Comparison of ENCODE assay signal across 1 cellular context in the genomic region with DNA sequence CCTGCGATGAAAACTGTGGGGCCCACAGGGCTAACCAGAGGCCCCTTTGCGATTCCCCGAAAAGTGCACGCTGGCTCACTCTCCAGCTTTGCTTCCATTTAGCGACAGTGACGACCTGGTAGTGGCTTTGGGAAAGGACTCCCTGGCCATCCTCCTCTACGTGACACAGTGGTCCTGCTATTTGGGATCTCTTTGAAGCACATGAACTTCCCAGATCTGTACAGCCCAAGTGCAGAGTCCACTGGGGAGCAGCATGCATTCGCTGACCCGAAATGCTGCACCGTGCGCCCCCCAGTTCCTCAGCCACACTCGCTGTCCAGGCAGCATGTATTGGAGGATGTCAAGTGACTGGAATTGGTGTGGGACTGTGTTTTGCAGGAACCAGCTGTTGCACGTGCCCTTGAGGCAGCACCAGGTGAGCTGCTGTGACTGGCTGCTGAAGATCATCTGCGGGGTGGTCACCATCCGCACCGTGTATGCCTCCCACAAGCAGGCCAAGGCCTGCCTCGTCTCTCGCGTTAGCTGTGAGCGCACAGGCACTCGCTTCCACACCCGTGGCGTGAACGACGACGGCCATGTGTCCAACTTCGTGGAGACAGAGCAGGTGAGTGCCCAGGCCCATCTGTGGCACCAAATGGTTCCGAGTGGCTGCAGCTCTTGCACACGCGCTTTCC.
TF ChIP-seq lines count a peak whose summit lies in the region.

No MANE protein-coding gene starts in this region.

TF ChIP-seq in SK-N-SH, 30 proteins besides CTCF, POLR2A, EP300 and RAD21:
- no peak for TF ChIP-seq SIN3A (IDR thresholded peaks at IDR 0.05; ENCODE audit: borderline replicate concordance, low read depth, low read length)
- TF ChIP-seq, protein P1, sequence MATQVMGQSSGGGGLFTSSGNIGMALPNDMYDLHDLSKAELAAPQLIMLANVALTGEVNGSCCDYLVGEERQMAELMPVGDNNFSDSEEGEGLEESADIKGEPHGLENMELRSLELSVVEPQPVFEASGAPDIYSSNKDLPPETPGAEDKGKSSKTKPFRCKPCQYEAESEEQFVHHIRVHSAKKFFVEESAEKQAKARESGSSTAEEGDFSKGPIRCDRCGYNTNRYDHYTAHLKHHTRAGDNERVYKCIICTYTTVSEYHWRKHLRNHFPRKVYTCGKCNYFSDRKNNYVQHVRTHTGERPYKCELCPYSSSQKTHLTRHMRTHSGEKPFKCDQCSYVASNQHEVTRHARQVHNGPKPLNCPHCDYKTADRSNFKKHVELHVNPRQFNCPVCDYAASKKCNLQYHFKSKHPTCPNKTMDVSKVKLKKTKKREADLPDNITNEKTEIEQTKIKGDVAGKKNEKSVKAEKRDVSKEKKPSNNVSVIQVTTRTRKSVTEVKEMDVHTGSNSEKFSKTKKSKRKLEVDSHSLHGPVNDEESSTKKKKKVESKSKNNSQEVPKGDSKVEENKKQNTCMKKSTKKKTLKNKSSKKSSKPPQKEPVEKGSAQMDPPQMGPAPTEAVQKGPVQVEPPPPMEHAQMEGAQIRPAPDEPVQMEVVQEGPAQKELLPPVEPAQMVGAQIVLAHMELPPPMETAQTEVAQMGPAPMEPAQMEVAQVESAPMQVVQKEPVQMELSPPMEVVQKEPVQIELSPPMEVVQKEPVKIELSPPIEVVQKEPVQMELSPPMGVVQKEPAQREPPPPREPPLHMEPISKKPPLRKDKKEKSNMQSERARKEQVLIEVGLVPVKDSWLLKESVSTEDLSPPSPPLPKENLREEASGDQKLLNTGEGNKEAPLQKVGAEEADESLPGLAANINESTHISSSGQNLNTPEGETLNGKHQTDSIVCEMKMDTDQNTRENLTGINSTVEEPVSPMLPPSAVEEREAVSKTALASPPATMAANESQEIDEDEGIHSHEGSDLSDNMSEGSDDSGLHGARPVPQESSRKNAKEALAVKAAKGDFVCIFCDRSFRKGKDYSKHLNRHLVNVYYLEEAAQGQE (IDR thresholded peaks at IDR 0.05; ENCODE audit: low read depth, low read length), result no peak
- TF ChIP-seq, protein P2, sequence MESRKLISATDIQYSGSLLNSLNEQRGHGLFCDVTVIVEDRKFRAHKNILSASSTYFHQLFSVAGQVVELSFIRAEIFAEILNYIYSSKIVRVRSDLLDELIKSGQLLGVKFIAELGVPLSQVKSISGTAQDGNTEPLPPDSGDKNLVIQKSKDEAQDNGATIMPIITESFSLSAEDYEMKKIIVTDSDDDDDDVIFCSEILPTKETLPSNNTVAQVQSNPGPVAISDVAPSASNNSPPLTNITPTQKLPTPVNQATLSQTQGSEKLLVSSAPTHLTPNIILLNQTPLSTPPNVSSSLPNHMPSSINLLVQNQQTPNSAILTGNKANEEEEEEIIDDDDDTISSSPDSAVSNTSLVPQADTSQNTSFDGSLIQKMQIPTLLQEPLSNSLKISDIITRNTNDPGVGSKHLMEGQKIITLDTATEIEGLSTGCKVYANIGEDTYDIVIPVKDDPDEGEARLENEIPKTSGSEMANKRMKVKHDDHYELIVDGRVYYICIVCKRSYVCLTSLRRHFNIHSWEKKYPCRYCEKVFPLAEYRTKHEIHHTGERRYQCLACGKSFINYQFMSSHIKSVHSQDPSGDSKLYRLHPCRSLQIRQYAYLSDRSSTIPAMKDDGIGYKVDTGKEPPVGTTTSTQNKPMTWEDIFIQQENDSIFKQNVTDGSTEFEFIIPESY (IDR thresholded peaks at IDR 0.05; ENCODE audit: borderline replicate concordance, low read depth), result no peak
- TF ChIP-seq, protein P3, sequence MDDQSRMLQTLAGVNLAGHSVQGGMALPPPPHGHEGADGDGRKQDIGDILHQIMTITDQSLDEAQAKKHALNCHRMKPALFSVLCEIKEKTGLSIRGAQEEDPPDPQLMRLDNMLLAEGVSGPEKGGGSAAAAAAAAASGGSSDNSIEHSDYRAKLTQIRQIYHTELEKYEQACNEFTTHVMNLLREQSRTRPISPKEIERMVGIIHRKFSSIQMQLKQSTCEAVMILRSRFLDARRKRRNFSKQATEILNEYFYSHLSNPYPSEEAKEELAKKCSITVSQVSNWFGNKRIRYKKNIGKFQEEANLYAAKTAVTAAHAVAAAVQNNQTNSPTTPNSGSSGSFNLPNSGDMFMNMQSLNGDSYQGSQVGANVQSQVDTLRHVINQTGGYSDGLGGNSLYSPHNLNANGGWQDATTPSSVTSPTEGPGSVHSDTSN (IDR thresholded peaks at IDR 0.05), result no peak
- TF ChIP-seq, protein P4, sequence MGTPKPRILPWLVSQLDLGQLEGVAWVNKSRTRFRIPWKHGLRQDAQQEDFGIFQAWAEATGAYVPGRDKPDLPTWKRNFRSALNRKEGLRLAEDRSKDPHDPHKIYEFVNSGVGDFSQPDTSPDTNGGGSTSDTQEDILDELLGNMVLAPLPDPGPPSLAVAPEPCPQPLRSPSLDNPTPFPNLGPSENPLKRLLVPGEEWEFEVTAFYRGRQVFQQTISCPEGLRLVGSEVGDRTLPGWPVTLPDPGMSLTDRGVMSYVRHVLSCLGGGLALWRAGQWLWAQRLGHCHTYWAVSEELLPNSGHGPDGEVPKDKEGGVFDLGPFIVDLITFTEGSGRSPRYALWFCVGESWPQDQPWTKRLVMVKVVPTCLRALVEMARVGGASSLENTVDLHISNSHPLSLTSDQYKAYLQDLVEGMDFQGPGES (IDR thresholded peaks at IDR 0.05; ENCODE audit: low read depth, low read length), result no peak
- no peak for TF ChIP-seq SMC3 (IDR thresholded peaks at IDR 0.05; ENCODE audit: low read depth, low read length)
- TF ChIP-seq GATA2 (CRISPR knock-in tag; IDR thresholded peaks at IDR 0.05), result no peak
- no peak for TF ChIP-seq ELF1 (IDR thresholded peaks at IDR 0.05)
- no peak for TF ChIP-seq FOXM1 (IDR thresholded peaks at IDR 0.05; ENCODE audit: low read depth)
- TF ChIP-seq TAF1 (IDR thresholded peaks at IDR 0.05; ENCODE audit: borderline replicate concordance, low read depth, low read length), result no peak
- TF ChIP-seq YY1 (IDR thresholded peaks at IDR 0.05; ENCODE audit: low read depth), result no peak
- TF ChIP-seq, protein P5, sequence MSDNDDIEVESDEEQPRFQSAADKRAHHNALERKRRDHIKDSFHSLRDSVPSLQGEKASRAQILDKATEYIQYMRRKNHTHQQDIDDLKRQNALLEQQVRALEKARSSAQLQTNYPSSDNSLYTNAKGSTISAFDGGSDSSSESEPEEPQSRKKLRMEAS (IDR thresholded peaks at IDR 0.05; ENCODE audit: low read depth), result no peak
- no peak for TF ChIP-seq GABPA (IDR thresholded peaks at IDR 0.05; ENCODE audit: low read depth)
- TF ChIP-seq MEF2A (IDR thresholded peaks at IDR 0.05; ENCODE audit: borderline replicate concordance, low read depth), result no peak
- no peak for TF ChIP-seq TCF12 (IDR thresholded peaks at IDR 0.05)
- no peak for TF ChIP-seq NFIC (IDR thresholded peaks at IDR 0.05; ENCODE audit: borderline replicate concordance)
- TF ChIP-seq MXI1 (IDR thresholded peaks at IDR 0.05; ENCODE audit: low read depth, low read length), result no peak
- TF ChIP-seq FOXJ3 (CRISPR knock-in tag; IDR thresholded peaks at IDR 0.05), result no peak
TF ChIP-seq in SK-N-SH: peak in this region for 0.
